In the genomic region with DNA sequence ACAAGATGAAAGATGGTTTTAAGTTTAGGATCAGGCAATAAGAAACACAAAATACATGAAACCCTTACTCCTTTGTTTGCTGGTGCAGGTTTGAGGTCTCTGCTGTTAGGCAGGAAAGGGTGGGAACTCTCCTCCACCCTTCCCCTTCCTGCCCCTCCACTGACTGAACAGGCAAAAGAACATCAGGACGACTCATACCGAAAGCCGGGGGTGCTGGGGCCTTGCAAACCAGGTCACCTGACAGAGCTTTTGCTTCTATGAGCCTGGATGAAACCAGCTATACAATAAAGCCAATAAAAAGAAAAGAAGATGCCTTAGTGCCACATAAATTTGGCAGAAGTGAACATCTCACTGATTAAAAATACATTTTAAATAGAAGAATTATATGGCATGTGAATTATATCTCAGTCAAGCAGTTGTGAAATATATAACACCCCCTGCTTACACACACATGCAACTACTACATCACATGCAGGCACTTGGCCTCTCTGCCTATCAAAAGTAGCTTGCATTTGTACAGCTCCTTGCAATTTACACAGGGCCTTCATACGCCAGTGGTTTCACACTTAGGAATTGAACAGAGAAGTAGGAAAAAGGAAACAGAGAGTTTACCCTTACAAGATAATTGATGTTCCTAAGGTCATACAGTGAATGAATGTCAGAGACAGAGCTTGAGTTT, we compare ENCODE assay signal across 8 cellular contexts.
DNase-seq lines count a peak whose midpoint lies in the region; ATAC-seq lines count a peak whose summit lies in the region.

No MANE protein-coding gene starts in this region.

- no peaks in the 10 kb centered on the region for H3K27me3 Mint-ChIP-seq in T-helper 17 cell

- DNase-seq in T-helper 17 cell (peak; percentile 25 to 31 (median 28)), mucosa of gallbladder (ENCODE audit: low spot score) (no peak), GM03348 (ENCODE audit: low spot score) (no peak)
- DNase-seq in central memory CD4-positive, alpha-beta T cell, result peak; percentile 69
- peak; percentile 65 for DNase-seq in stimulated activated CD4-positive, alpha-beta T cell treated with anti-CD3 and anti-CD28 coated beads, Interleukin-2, amount 100 ng/mL, for 4 hours (ENCODE audit: low read depth)
- DNase-seq in effector CD8-positive, alpha-beta T cell (lab: John Stamatoyannopoulos, UW), result no peak

- H3K4me3 Mint-ChIP-seq in T-helper 17 cell, result peak overlapping the region; percentile 75

- H3K4me1 Mint-ChIP-seq in T-helper 17 cell, result peaks cover 80% of the 10 kb centered on the region

- H3K27ac Mint-ChIP-seq in T-helper 17 cell, result peak overlapping the region; percentile 90

- H3K9me3 ChIP-seq in T-helper 17 cell (ENCODE audit: control insufficient read depth, low read length, poor library complexity, severe bottlenecking), result peaks cover 7% of the 10 kb centered on the region

- ATAC-seq in GM18867 (IDR thresholded peaks at IDR 0.05; ENCODE audit: unreplicated experiment) (peak; percentile 92), HG02943 (IDR thresholded peaks at IDR 0.05; ENCODE audit: low read depth, unreplicated experiment) (peak; percentile 93), T-helper 17 cell (peak; percentile 88)

- no peaks in the 10 kb centered on the region for H3K36me3 Mint-ChIP-seq in T-helper 17 cell (ENCODE audit: low read depth)

Comparison
In these comparisons a context has a peak if more than half of its experiments do, and no peak if none do; other contexts are left out.
1. DNase-seq: peak in T-helper 17 cell (3 of 3), central memory CD4-positive, alpha-beta T cell (single experiment) and stimulated activated CD4-positive, alpha-beta T cell treated with anti-CD3 and anti-CD28 coated beads, Interleukin-2, amount 100 ng/mL, for 4 hours (single experiment); none in mucosa of gallbladder (single experiment), GM03348 (single experiment) and effector CD8-positive, alpha-beta T cell (single experiment).
2. Peak in every context shown above with its lines, with median percentiles within 50 percentile points of each other: ATAC-seq.